Comparison of ENCODE assay signal across 2 cellular contexts in genomic region chr16:3283525-3284447, GRCh38.
TF ChIP-seq lines count a peak whose summit lies in the region.

No MANE protein-coding gene starts in this region.

TF ChIP-seq in SK-N-SH, 30 proteins besides CTCF, POLR2A, EP300 and RAD21 (continued from another document):
- no peak for TF ChIP-seq REST (IDR thresholded peaks at IDR 0.05; ENCODE audit: low read depth, low read length)
- no peak for TF ChIP-seq CHD2 (IDR thresholded peaks at IDR 0.05; ENCODE audit: low read length, partially characterized antibody)
- no peak for TF ChIP-seq TAF1 (IDR thresholded peaks at IDR 0.05; ENCODE audit: borderline replicate concordance, low read depth, low read length)
- TF ChIP-seq MAX (IDR thresholded peaks at IDR 0.05; ENCODE audit: low read depth) = no peak
- no peak for TF ChIP-seq IRF3 (IDR thresholded peaks at IDR 0.05; ENCODE audit: low read depth, low read length)
- no peak for TF ChIP-seq GATA2 (CRISPR knock-in tag; IDR thresholded peaks at IDR 0.05)
- TF ChIP-seq FOXM1 (IDR thresholded peaks at IDR 0.05; ENCODE audit: low read depth) = no peak
TF ChIP-seq in SK-N-SH: peak in this region for 0.

TF ChIP-seq in SK-N-SH treated with all-trans-retinoic acid at 6 μM for 48 hours, 23 proteins besides CTCF, POLR2A, EP300 and RAD21 (continued from another document):
- TF ChIP-seq PATZ1 (CRISPR knock-in tag; IDR thresholded peaks at IDR 0.05; ENCODE audit: borderline replicate concordance) (no peak), ZC3H10 (CRISPR knock-in tag; IDR thresholded peaks at IDR 0.05) (no peak), PPARA (CRISPR knock-in tag; IDR thresholded peaks at IDR 0.05; ENCODE audit: borderline replicate concordance) (no peak), ZNF8 (CRISPR knock-in tag; IDR thresholded peaks at IDR 0.05) (no peak), GLIS3 (CRISPR knock-in tag; IDR thresholded peaks at IDR 0.05) (no peak), TOX (CRISPR knock-in tag; IDR thresholded peaks at IDR 0.05; ENCODE audit: borderline replicate concordance) (no peak), ZNF70 (CRISPR knock-in tag; IDR thresholded peaks at IDR 0.05) (no peak), CREB5 (CRISPR knock-in tag; IDR thresholded peaks at IDR 0.05; ENCODE audit: low read depth) (no peak)
